8 cellular contexts compared by ENCODE assay signal in the genomic region with DNA sequence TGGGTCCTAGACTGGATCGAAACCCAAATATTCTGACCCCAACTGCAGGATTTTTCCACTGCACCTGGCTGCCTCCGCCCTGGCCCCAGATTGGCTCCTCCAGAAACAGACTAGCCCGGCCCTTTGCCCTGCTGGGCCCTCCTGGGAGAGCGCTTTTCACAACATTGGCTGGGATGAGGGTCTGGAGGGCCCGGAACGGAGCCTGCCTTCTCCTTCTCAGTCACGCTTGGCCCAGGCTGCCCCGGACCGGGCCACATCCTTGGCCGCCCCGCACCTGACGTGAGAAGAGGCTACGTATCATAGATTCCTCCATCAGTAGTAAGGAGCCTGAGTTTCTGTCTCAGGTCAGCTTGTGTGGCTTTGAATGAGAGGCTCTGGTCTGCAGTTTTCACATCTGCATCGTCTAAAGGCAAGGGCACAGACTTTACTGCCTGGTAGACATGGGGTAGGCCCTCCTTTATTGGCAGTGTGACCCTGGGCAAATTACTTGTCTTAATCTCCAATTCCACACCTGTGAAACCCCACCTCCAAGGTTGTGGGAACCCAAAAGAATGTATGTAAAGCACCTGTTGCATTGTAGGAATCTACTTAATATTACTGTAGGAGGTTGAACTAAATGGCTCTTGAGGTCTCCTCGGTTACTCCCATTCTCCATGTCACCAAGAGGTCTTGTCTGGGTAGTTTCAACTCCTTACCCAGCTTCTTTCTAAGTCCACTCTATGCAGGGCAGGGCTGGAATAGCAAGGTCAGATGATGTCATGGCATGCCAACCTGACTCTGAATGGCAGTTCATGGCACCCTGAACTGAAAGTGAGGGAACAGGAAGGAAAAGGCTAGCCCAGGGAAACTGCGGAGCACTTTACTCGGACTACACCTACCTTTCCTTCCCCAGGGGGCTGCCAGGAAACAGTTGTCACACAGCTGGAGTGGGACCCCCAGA. TPM values are rescaled to one million over a fixed set of nuclear protein-coding genes. Genes with fewer than 3 reads are reported as not detected.
DNase-seq lines count a peak whose midpoint lies in the region; ATAC-seq and TF ChIP-seq lines count a peak whose summit lies in the region.

No MANE protein-coding gene starts in this region.

- H3K9me2 ChIP-seq in neural cell (ENCODE audit: insufficient read depth, low read length) = no peaks in the 10 kb centered on the region

- peaks cover 15% of the 10 kb centered on the region for H3K79me2 ChIP-seq in neural cell (replicated peaks; ENCODE audit: insufficient read depth, low read length)

- peak overlapping the region; percentile 86 to 96 (median 90) for H3K4me3 ChIP-seq in esophagus squamous epithelium
- H3K4me3 ChIP-seq in neural cell (ENCODE audit: low read length) = peak overlapping the region; percentile 73

- H2AFZ ChIP-seq in neural cell (ENCODE audit: low read depth, low read length) = no peak overlapping the region

- no peaks in the 10 kb centered on the region for H3K9me3 ChIP-seq in ES-I3 (ENCODE audit: control insufficient read depth, insufficient read depth, low read length)
- H3K9me3 ChIP-seq in esophagus squamous epithelium = no peaks in the 10 kb centered on the region
- H3K9me3 ChIP-seq in neural cell (ENCODE audit: low read length) = no peaks in the 10 kb centered on the region

- peak overlapping the region; percentile 74 for H3K9ac ChIP-seq in ES-I3 (ENCODE audit: low read depth, low read length)
- no peak overlapping the region for H3K9ac ChIP-seq in neural cell (ENCODE audit: low read length)

- TF ChIP-seq POLR2A in esophagus squamous epithelium (IDR thresholded peaks at IDR 0.05) = no peak

- ATAC-seq in HG02642 (IDR thresholded peaks at IDR 0.05; ENCODE audit: poor library complexity, unreplicated experiment) (peak; percentile 14), SK-N-SH treated with all-trans-retinoic acid at 6 μM for 48 hours (peak; percentile 11)

- H3F3A ChIP-seq in neural cell (ENCODE audit: insufficient read depth, low read length, poor library complexity, severe bottlenecking) = no peaks in the 10 kb centered on the region

- peaks cover 3% of the 10 kb centered on the region; the same call in 1 of the 2 replicates for H3K36me3 ChIP-seq in ES-I3 (ENCODE audit: insufficient read depth, low read length)
- H3K36me3 ChIP-seq in esophagus squamous epithelium = peaks cover 5 to 11% (median 9%) of the 10 kb centered on the region in 3 donors
- no peaks in the 10 kb centered on the region for H3K36me3 ChIP-seq in neural cell (ENCODE audit: insufficient read depth, low read length)

- H3K27ac ChIP-seq in esophagus squamous epithelium (peak overlapping the region; percentile 89 to 93 (median 92)), neural cell (ENCODE audit: low read length) (no peak overlapping the region)

- TF ChIP-seq EP300 in neural cell (conservative IDR thresholded peaks at IDR 0.05; ENCODE audit: poor library complexity, severe bottlenecking) = no peak

- H3K4me2 ChIP-seq in neural cell (ENCODE audit: low read length) = peak overlapping the region; percentile 9

- H3K4me1 ChIP-seq in ES-I3 (ENCODE audit: insufficient read depth, low read length) (no peaks in the 10 kb centered on the region; the same call in none of the 2 replicates), esophagus squamous epithelium (peaks cover 30 to 58% (median 49%) of the 10 kb centered on the region in 3 donors)

- 29 to 48% methylated on average over 5 to 8 of the region's 17 CpGs for WGBS in esophagus squamous epithelium, 2 donors

- no peak for TF ChIP-seq RAD21 in neural cell (conservative IDR thresholded peaks at IDR 0.05)

- H3K27me3 ChIP-seq in esophagus squamous epithelium (no peaks in the 10 kb centered on the region), neural cell (ENCODE audit: insufficient read depth, low read depth, low read length) (no peaks in the 10 kb centered on the region)

- DNase-seq in esophagus squamous epithelium (lab: John Stamatoyannopoulos, UW) (no peak), DMS114 treated with DMSO at 0.1 percent for 48 hours (lab: John Stamatoyannopoulos, UW; ENCODE audit: unreplicated experiment) (no peak), NCI-H345 (lab: John Stamatoyannopoulos, UW) (no peak)
- no peak for DNase-seq in central memory CD4-positive, alpha-beta T cell

- no peaks in the 10 kb centered on the region for H4K20me1 ChIP-seq in neural cell (ENCODE audit: insufficient read depth)

- TF ChIP-seq CTCF in esophagus squamous epithelium (IDR thresholded peaks at IDR 0.05) (peak in 2 of 6 experiments; percentile 3 to 10), neural cell (IDR thresholded peaks at IDR 0.05; ENCODE audit: poor library complexity, severe bottlenecking) (no peak)

- intact Hi-C loops in esophagus squamous epithelium (cut with DNase I) = no loop called here

TF ChIP-seq in SK-N-SH treated with all-trans-retinoic acid at 6 μM for 48 hours, 23 proteins besides CTCF, POLR2A, EP300 and RAD21 (continues in another document):
- TF ChIP-seq SNAI2 (CRISPR knock-in tag; IDR thresholded peaks at IDR 0.05) (no peak), OSR1 (CRISPR knock-in tag; IDR thresholded peaks at IDR 0.05) (no peak), ZNF565 (CRISPR knock-in tag; conservative IDR thresholded peaks at IDR 0.05; ENCODE audit: low read depth) (no peak), TCF4 (CRISPR knock-in tag; IDR thresholded peaks at IDR 0.05; ENCODE audit: borderline replicate concordance) (no peak), TOX (CRISPR knock-in tag; IDR thresholded peaks at IDR 0.05; ENCODE audit: borderline replicate concordance) (no peak), ZNF70 (CRISPR knock-in tag; IDR thresholded peaks at IDR 0.05) (no peak)
- TF ChIP-seq, protein P1, sequence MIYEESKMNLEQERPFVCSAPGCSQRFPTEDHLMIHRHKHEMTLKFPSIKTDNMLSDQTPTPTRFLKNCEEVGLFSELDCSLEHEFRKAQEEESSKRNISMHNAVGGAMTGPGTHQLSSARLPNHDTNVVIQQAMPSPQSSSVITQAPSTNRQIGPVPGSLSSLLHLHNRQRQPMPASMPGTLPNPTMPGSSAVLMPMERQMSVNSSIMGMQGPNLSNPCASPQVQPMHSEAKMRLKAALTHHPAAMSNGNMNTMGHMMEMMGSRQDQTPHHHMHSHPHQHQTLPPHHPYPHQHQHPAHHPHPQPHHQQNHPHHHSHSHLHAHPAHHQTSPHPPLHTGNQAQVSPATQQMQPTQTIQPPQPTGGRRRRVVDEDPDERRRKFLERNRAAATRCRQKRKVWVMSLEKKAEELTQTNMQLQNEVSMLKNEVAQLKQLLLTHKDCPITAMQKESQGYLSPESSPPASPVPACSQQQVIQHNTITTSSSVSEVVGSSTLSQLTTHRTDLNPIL (CRISPR knock-in tag; IDR thresholded peaks at IDR 0.05; ENCODE audit: low read depth) = no peak

TF ChIP-seq in neural cell, 6 proteins besides CTCF, POLR2A, EP300 and RAD21:
- no peak for TF ChIP-seq POLR2AphosphoS5 (IDR thresholded peaks at IDR 0.05)
- TF ChIP-seq SMC3 (conservative IDR thresholded peaks at IDR 0.05; ENCODE audit: poor library complexity) = no peak
- TF ChIP-seq, protein P2, sequence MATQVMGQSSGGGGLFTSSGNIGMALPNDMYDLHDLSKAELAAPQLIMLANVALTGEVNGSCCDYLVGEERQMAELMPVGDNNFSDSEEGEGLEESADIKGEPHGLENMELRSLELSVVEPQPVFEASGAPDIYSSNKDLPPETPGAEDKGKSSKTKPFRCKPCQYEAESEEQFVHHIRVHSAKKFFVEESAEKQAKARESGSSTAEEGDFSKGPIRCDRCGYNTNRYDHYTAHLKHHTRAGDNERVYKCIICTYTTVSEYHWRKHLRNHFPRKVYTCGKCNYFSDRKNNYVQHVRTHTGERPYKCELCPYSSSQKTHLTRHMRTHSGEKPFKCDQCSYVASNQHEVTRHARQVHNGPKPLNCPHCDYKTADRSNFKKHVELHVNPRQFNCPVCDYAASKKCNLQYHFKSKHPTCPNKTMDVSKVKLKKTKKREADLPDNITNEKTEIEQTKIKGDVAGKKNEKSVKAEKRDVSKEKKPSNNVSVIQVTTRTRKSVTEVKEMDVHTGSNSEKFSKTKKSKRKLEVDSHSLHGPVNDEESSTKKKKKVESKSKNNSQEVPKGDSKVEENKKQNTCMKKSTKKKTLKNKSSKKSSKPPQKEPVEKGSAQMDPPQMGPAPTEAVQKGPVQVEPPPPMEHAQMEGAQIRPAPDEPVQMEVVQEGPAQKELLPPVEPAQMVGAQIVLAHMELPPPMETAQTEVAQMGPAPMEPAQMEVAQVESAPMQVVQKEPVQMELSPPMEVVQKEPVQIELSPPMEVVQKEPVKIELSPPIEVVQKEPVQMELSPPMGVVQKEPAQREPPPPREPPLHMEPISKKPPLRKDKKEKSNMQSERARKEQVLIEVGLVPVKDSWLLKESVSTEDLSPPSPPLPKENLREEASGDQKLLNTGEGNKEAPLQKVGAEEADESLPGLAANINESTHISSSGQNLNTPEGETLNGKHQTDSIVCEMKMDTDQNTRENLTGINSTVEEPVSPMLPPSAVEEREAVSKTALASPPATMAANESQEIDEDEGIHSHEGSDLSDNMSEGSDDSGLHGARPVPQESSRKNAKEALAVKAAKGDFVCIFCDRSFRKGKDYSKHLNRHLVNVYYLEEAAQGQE (IDR thresholded peaks at IDR 0.05; ENCODE audit: borderline replicate concordance) = no peak
- TF ChIP-seq MXI1 (conservative IDR thresholded peaks at IDR 0.05; ENCODE audit: poor library complexity, severe bottlenecking) = no peak
- no peak for TF ChIP-seq TAF1 (IDR thresholded peaks at IDR 0.05; ENCODE audit: low read depth)
- no peak for TF ChIP-seq EZH2 (IDR thresholded peaks at IDR 0.05; ENCODE audit: borderline replicate concordance, insufficient read depth, low read length, poor library complexity, severe bottlenecking)

RNA-seq across cellular contexts. Expression of a gene that starts 0.7 kb away (rescaled TPM):
- not detected for total RNA-seq in esophagus squamous epithelium
- polyA plus RNA-seq in neural cell = not detected in 2 replicates
- not detected in 2 replicates for polyA minus RNA-seq in neural cell

RNA-seq across cellular contexts. Expression of a gene that starts 0.8 kb away (rescaled TPM):
- 10 to 100 TPM; 13.6 to 35.2 (median 31.2) TPM for total RNA-seq in esophagus squamous epithelium
- polyA plus RNA-seq in neural cell = 90.1 and 97.1 TPM in 2 replicates
- 47.7 and 55.5 TPM in 2 replicates for polyA minus RNA-seq in neural cell

RNA-seq across cellular contexts. Expression of a gene that starts 9.8 kb away (rescaled TPM):
- total RNA-seq in esophagus squamous epithelium = 1 to 10 TPM in 3 of 4 donors, under 1 TPM in 1; 0.67 to 4.2 (median 1.4) TPM
- polyA plus RNA-seq in neural cell = 22.7 and 40.2 TPM in 2 replicates
- polyA minus RNA-seq in neural cell = 11.0 and 11.1 TPM in 2 replicates

RNA-seq across cellular contexts. Expression of a gene that starts 34.6 kb away (rescaled TPM):
- 1 to 10 TPM; 1.1 to 3.0 (median 1.8) TPM for total RNA-seq in esophagus squamous epithelium
- polyA plus RNA-seq in neural cell = not detected in 2 replicates
- polyA minus RNA-seq in neural cell = not detected in 2 replicates

RNA-seq across cellular contexts. Expression of a gene that starts 52.4 kb away (rescaled TPM):
- total RNA-seq in esophagus squamous epithelium = 100 to 1,000 TPM in 1 of 4 donors, 10 to 100 TPM in 3; 72.2 to 121 (median 84.7) TPM
- 117 and 139 TPM in 2 replicates for polyA plus RNA-seq in neural cell
- 77.2 and 88.6 TPM in 2 replicates for polyA minus RNA-seq in neural cell
